In genomic region chr1:10074855-10075418, GRCh38 we compare ENCODE assay signal across 8 cellular contexts. TPM values are rescaled to one million over a fixed set of nuclear protein-coding genes. Genes with fewer than 3 reads are reported as not detected.
A peak's percentile ranks its signal among the peaks of the same experiment; 100 is the strongest.
DNase-seq lines count a peak whose midpoint lies in the region; ATAC-seq and TF ChIP-seq lines count a peak whose summit lies in the region.
"Had no signal": no experiment of that assay in that cellular context is flagged by ENCODE, and none has a peak within 500 bp of the region (broad histone marks: within the 10 kb centered on the region; RNA-seq: fewer than 3 reads in every experiment).

No MANE protein-coding gene starts in this region.

- peaks cover 41% of the 10 kb centered on the region for H3K36me3 Mint-ChIP-seq in stimulated activated effector memory CD8-positive, alpha-beta T cell treated with anti-CD3 and anti-CD28 coated beads, Interleukin-12 subunit alpha, Interleukin-12 subunit beta, amount 100 ng/mL, for 72 hours
- peaks cover 16% of the 10 kb centered on the region for H3K36me3 Mint-ChIP-seq in activated CD4-positive, alpha-beta memory T cell treated with anti-CD3 and anti-CD28 coated beads, Interleukin-2, amount 10 ng/mL, durations not matched to agents 7 days and 5 days (ENCODE audit: low read depth)

- H3K4me3 Mint-ChIP-seq in stimulated activated effector memory CD8-positive, alpha-beta T cell treated with anti-CD3 and anti-CD28 coated beads, Interleukin-12 subunit alpha, Interleukin-12 subunit beta, amount 100 ng/mL, for 72 hours = peak overlapping the region; percentile 15
- no peak overlapping the region for H3K4me3 Mint-ChIP-seq in activated CD4-positive, alpha-beta memory T cell treated with anti-CD3 and anti-CD28 coated beads, Interleukin-2, amount 10 ng/mL, durations not matched to agents 7 days and 5 days

- H3K4me3 ChIP-seq in adrenal gland = no peak overlapping the region

- H3K27ac Mint-ChIP-seq in stimulated activated effector memory CD8-positive, alpha-beta T cell treated with anti-CD3 and anti-CD28 coated beads, Interleukin-12 subunit alpha, Interleukin-12 subunit beta, amount 100 ng/mL, for 72 hours = peak overlapping the region; percentile 45
- H3K27ac Mint-ChIP-seq in activated CD4-positive, alpha-beta memory T cell treated with anti-CD3 and anti-CD28 coated beads, Interleukin-2, amount 10 ng/mL, durations not matched to agents 7 days and 5 days = no peak overlapping the region

- no peak for ATAC-seq in stimulated activated effector memory CD8-positive, alpha-beta T cell treated with anti-CD3 and anti-CD28 coated beads, Interleukin-12 subunit alpha, Interleukin-12 subunit beta, amount 100 ng/mL, for 72 hours

- peaks cover 23% of the 10 kb centered on the region for H3K4me1 Mint-ChIP-seq in stimulated activated effector memory CD8-positive, alpha-beta T cell treated with anti-CD3 and anti-CD28 coated beads, Interleukin-12 subunit alpha, Interleukin-12 subunit beta, amount 100 ng/mL, for 72 hours
- peaks cover 17% of the 10 kb centered on the region for H3K4me1 Mint-ChIP-seq in activated CD4-positive, alpha-beta memory T cell treated with anti-CD3 and anti-CD28 coated beads, Interleukin-2, amount 10 ng/mL, durations not matched to agents 7 days and 5 days

- H3K9me3 ChIP-seq in KOPT-K1 (ENCODE audit: insufficient read depth, low read length, poor library complexity, severe bottlenecking) (no peaks in the 10 kb centered on the region), adrenal gland (replicated peaks in 1 of 3) (no peaks in the 10 kb centered on the region)

- 70 to 76% (median 72%) methylated on average over 3 of the region's 3 CpGs for WGBS in adrenal gland, 4 donors

- H3K27ac ChIP-seq in KOPT-K1 (ENCODE audit: low read depth, low read length, poor library complexity, severe bottlenecking) = peak overlapping the region; percentile 14
- H3K27ac ChIP-seq in adrenal gland = peak overlapping the region in 3 of 5 donors; percentile 55 to 87 (median 70)

- DNase-seq in adrenal gland = peak in 1 of 7 donors; percentile 39
- DNase-seq in globus pallidus (ENCODE audit: low spot score) = peak; percentile 63
- no peak for DNase-seq in stimulated activated effector memory CD8-positive, alpha-beta T cell treated with anti-CD3 and anti-CD28 coated beads, Interleukin-12 subunit alpha, Interleukin-12 subunit beta, amount 100 ng/mL, for 72 hours (ENCODE audit: low spot score in 2 of 2)
- DNase-seq in activated CD4-positive, alpha-beta memory T cell treated with anti-CD3 and anti-CD28 coated beads, Interleukin-2, amount 10 ng/mL, durations not matched to agents 7 days and 5 days = no peak
- no peak for DNase-seq in stimulated activated CD4-positive, alpha-beta T cell treated with anti-CD3 and anti-CD28 coated beads, Interleukin-2, amount 100 ng/mL, for 24 hours
- no peak for DNase-seq in NCI-H1694 (lab: John Stamatoyannopoulos, UW)
- DNase-seq: NCI-H510A had no signal

- CTCF ChIA-PET in activated CD4-positive, alpha-beta memory T cell treated with anti-CD3 and anti-CD28 coated beads, Interleukin-2, amount 10 ng/mL, durations not matched to agents 7 days and 5 days (lab: Charles Lee) = interaction anchor here (1.1 kb wide), 1 partner anchor 42 kb away, joined by 3 read pairs; the partner anchor contains the start of gene UBE4B

- POLR2A ChIA-PET in activated CD4-positive, alpha-beta memory T cell treated with anti-CD3 and anti-CD28 coated beads, Interleukin-2, amount 10 ng/mL, durations not matched to agents 7 days and 5 days (lab: Charles Lee) = no interaction called here

- peaks cover 18 to 33% of the 10 kb centered on the region in 2 donors for H3K4me1 ChIP-seq in adrenal gland (replicated peaks in 1 of 2)

- no peaks in the 10 kb centered on the region for H3K9me3 Mint-ChIP-seq in stimulated activated effector memory CD8-positive, alpha-beta T cell treated with anti-CD3 and anti-CD28 coated beads, Interleukin-12 subunit alpha, Interleukin-12 subunit beta, amount 100 ng/mL, for 72 hours
- H3K9me3 Mint-ChIP-seq in activated CD4-positive, alpha-beta memory T cell treated with anti-CD3 and anti-CD28 coated beads, Interleukin-2, amount 10 ng/mL, durations not matched to agents 7 days and 5 days = no peaks in the 10 kb centered on the region

- TF ChIP-seq CTCF in adrenal gland (IDR thresholded peaks at IDR 0.05) = no peak

- H3K27me3 Mint-ChIP-seq in activated CD4-positive, alpha-beta memory T cell treated with anti-CD3 and anti-CD28 coated beads, Interleukin-2, amount 10 ng/mL, durations not matched to agents 7 days and 5 days = no peaks in the 10 kb centered on the region

- no peak for TF ChIP-seq POLR2A in adrenal gland (IDR thresholded peaks at IDR 0.05)

- H3K36me3 ChIP-seq in KOPT-K1 (ENCODE audit: insufficient read depth, low read length) = peaks cover 10% of the 10 kb centered on the region
- H3K36me3 ChIP-seq in adrenal gland (replicated peaks in 1 of 2) = no peaks in the 10 kb centered on the region

- intact Hi-C loops in adrenal gland (cut with DNase I) = no loop called here

- no peaks in the 10 kb centered on the region for H3K27me3 ChIP-seq in adrenal gland

RNA-seq across cellular contexts. Expression of gene UBE4B, which starts 42.2 kb away (rescaled TPM):
- total RNA-seq in adrenal gland = 10 to 100 TPM; 34.5 to 87.1 (median 66.2) TPM
- polyA plus RNA-seq in adrenal gland = 10 to 100 TPM; 18.7 to 33.6 (median 19.0) TPM
- 10 to 100 TPM; 28.2 to 31.3 TPM for total RNA-seq in activated CD4-positive, alpha-beta memory T cell treated with anti-CD3 and anti-CD28 coated beads, Interleukin-2, amount 10 ng/mL, durations not matched to agents 7 days and 5 days
